Comparison of ENCODE assay signal across 9 cellular contexts in genomic region chr9:18393340-18394130, GRCh38.
DNase-seq lines count a peak whose midpoint lies in the region; ATAC-seq, FAIRE-seq and TF ChIP-seq lines count a peak whose summit lies in the region.
"Had no signal": no experiment of that assay in that cellular context is flagged by ENCODE, and none has a peak within 500 bp of the region (broad histone marks: within the 10 kb centered on the region; RNA-seq: fewer than 3 reads in every experiment).

No MANE protein-coding gene starts in this region.

- no peaks in the 10 kb centered on the region for H3K9me3 Mint-ChIP-seq in activated naive CD4-positive, alpha-beta T cell treated with anti-CD3 and anti-CD28 coated beads, Interleukin-2, amount 10 ng/mL, durations not matched to agents 7 days and 5 days
- no peaks in the 10 kb centered on the region for H3K9me3 Mint-ChIP-seq in glutamatergic neuron (ENCODE audit: unreplicated experiment)

- ATAC-seq in HG03439 (IDR thresholded peaks at IDR 0.05; ENCODE audit: unreplicated experiment) = no peak

- no peaks in the 10 kb centered on the region for H3K4me1 Mint-ChIP-seq in activated naive CD4-positive, alpha-beta T cell treated with anti-CD3 and anti-CD28 coated beads, Interleukin-2, amount 10 ng/mL, durations not matched to agents 7 days and 5 days
- H3K4me1 Mint-ChIP-seq in glutamatergic neuron (ENCODE audit: low read depth, unreplicated experiment) = no peaks in the 10 kb centered on the region

- no peak overlapping the region for H3K4me3 ChIP-seq in astrocyte of the cerebellum (ENCODE audit: low read depth, low read length)

- H3K36me3 Mint-ChIP-seq in activated naive CD4-positive, alpha-beta T cell treated with anti-CD3 and anti-CD28 coated beads, Interleukin-2, amount 10 ng/mL, durations not matched to agents 7 days and 5 days = no peaks in the 10 kb centered on the region
- no peaks in the 10 kb centered on the region for H3K36me3 Mint-ChIP-seq in glutamatergic neuron (ENCODE audit: unreplicated experiment)

- FAIRE-seq in urothelium cell line (lab: Jason Lieb, UNC) = peak; percentile 17
- FAIRE-seq: GM18507 had no signal

- no peak overlapping the region for H3K4me3 Mint-ChIP-seq in activated naive CD4-positive, alpha-beta T cell treated with anti-CD3 and anti-CD28 coated beads, Interleukin-2, amount 10 ng/mL, durations not matched to agents 7 days and 5 days
- no peak overlapping the region for H3K4me3 Mint-ChIP-seq in glutamatergic neuron (ENCODE audit: unreplicated experiment)

- TF ChIP-seq CTCF in astrocyte of the cerebellum (IDR thresholded peaks at IDR 0.05; ENCODE audit: low read depth, low read length, missing control alignments) (no peak), glutamatergic neuron (IDR thresholded peaks at IDR 0.05; ENCODE audit: partially characterized antibody, unreplicated experiment) (no peak)

- peak; percentile 94 for DNase-seq in Caki2 (ENCODE audit: low read depth)
- peak; percentile 96 for DNase-seq in NCI-H146 (lab: John Stamatoyannopoulos, UW)
- peak; percentile 93 for DNase-seq in astrocyte of the cerebellum (ENCODE audit: low read depth)
- peak; percentile 96 for DNase-seq in kidney glomerular epithelial cell (lab: John Stamatoyannopoulos, UW)
- peak; percentile 57 for DNase-seq in urothelium cell line (ENCODE audit: low spot score)
- DNase-seq in activated naive CD4-positive, alpha-beta T cell treated with anti-CD3 and anti-CD28 coated beads, Interleukin-2, amount 10 ng/mL, durations not matched to agents 7 days and 5 days = no peak
- no peak for DNase-seq in glutamatergic neuron

- H3K27ac Mint-ChIP-seq in activated naive CD4-positive, alpha-beta T cell treated with anti-CD3 and anti-CD28 coated beads, Interleukin-2, amount 10 ng/mL, durations not matched to agents 7 days and 5 days = no peak overlapping the region
- no peak overlapping the region for H3K27ac Mint-ChIP-seq in glutamatergic neuron (ENCODE audit: unreplicated experiment)

- in situ Hi-C loops in Caki2 (cut with HindIII; ENCODE audit: low pct_unique_long_range_greater_than_20kb, low sequenced_read_pairs) = no loop called here
- in situ Hi-C loops in astrocyte of the cerebellum (cut with HindIII; ENCODE audit: low sequenced_read_pairs) = no loop called here

- H3K27me3 Mint-ChIP-seq in activated naive CD4-positive, alpha-beta T cell treated with anti-CD3 and anti-CD28 coated beads, Interleukin-2, amount 10 ng/mL, durations not matched to agents 7 days and 5 days = no peaks in the 10 kb centered on the region
- H3K27me3 Mint-ChIP-seq in glutamatergic neuron (ENCODE audit: unreplicated experiment) = no peaks in the 10 kb centered on the region

- CTCF ChIA-PET in activated naive CD4-positive, alpha-beta T cell treated with anti-CD3 and anti-CD28 coated beads, Interleukin-2, amount 10 ng/mL, durations not matched to agents 7 days and 5 days (lab: Charles Lee) = no interaction called here

Comparison
In these comparisons a context has a peak if more than half of its experiments do, and no peak if none do; other contexts are left out.
1. DNase-seq: peak in Caki2 (single experiment), NCI-H146 (single experiment), astrocyte of the cerebellum (single experiment), kidney glomerular epithelial cell (single experiment) and urothelium cell line (single experiment); none in activated naive CD4-positive, alpha-beta T cell treated with anti-CD3 and anti-CD28 coated beads, Interleukin-2, amount 10 ng/mL, durations not matched to agents 7 days and 5 days (single experiment) and glutamatergic neuron (single experiment).